ENCODE assay signal across 8 cellular contexts in genomic region chr15:59917504-59918157, GRCh38.
DNase-seq lines count a peak whose midpoint lies in the region; ATAC-seq and TF ChIP-seq lines count a peak whose summit lies in the region.

No MANE protein-coding gene starts in this region.

- TF ChIP-seq POLR2A in gastroesophageal sphincter (IDR thresholded peaks at IDR 0.05) = no peak

- 35 to 80% methylated on average over 1 to 10 of the region's 10 CpGs for WGBS in gastroesophageal sphincter (ENCODE audit: low coverage in 1 of 2), 2 donors

- peaks cover 2% of the 10 kb centered on the region for H3K27me3 ChIP-seq in osteoblast (ENCODE audit: insufficient read depth, low read length)
- H3K27me3 ChIP-seq in gastroesophageal sphincter = peaks cover 25% of the 10 kb centered on the region

- H3K36me3 ChIP-seq in osteoblast (ENCODE audit: insufficient read depth, low read length) (no peaks in the 10 kb centered on the region), gastroesophageal sphincter (no peaks in the 10 kb centered on the region)

- DNase-seq in CD1c-positive myeloid dendritic cell (ENCODE audit: extremely low spot score) (peak; percentile 51), NOMO-1 treated with dmso at 0.1 percent for 144 hours (lab: John Stamatoyannopoulos, UW; ENCODE audit: unreplicated experiment) (peak; percentile 22), osteoblast (ENCODE audit: insufficient read length, low spot score, missing footprints) (peak; percentile 49)
- peak; percentile 30 for DNase-seq in activated CD8-positive, alpha-beta memory T cell treated with anti-CD3 and anti-CD28 coated beads, Interleukin-2, amount 50 U/mL, for 1 hour (ENCODE audit: extremely low read depth)

- H3K27ac ChIP-seq in osteoblast (ENCODE audit: low read depth, low read length) = no peak overlapping the region
- H3K27ac ChIP-seq in gastroesophageal sphincter = no peak overlapping the region

- no peaks in the 10 kb centered on the region for H3K79me2 ChIP-seq in osteoblast (ENCODE audit: insufficient read depth, low read length)

- H3K4me2 ChIP-seq in osteoblast (ENCODE audit: insufficient read depth, low read length) = no peak overlapping the region

- H3K4me1 ChIP-seq in osteoblast (ENCODE audit: insufficient read depth, low read length) (peaks cover 9% of the 10 kb centered on the region), gastroesophageal sphincter (no peaks in the 10 kb centered on the region)

- H3K4me3 ChIP-seq in osteoblast (ENCODE audit: insufficient read depth, low read length) (no peak overlapping the region), gastroesophageal sphincter (no peak overlapping the region)

- no peaks in the 10 kb centered on the region for H4K20me1 ChIP-seq in osteoblast (ENCODE audit: insufficient read depth, low read length)

- peak; percentile 62 for TF ChIP-seq CTCF in osteoblast (IDR thresholded peaks at IDR 0.05; ENCODE audit: extremely low read depth, low read depth, low read length)
- TF ChIP-seq CTCF in gastroesophageal sphincter (IDR thresholded peaks at IDR 0.05) = no peak

- H3K9me3 ChIP-seq in osteoblast (ENCODE audit: low read depth, low read length) (no peaks in the 10 kb centered on the region), gastroesophageal sphincter (no peaks in the 10 kb centered on the region)

- H2AFZ ChIP-seq in osteoblast (ENCODE audit: low read length) = no peak overlapping the region

- ATAC-seq in GM19328 (IDR thresholded peaks at IDR 0.05; ENCODE audit: unreplicated experiment) = peak; percentile 78
- peak; percentile 51 for ATAC-seq in HG03575 (IDR thresholded peaks at IDR 0.05; ENCODE audit: extremely low read depth, insufficient number of reproducible peaks, low FRiP score, unreplicated experiment)
- ATAC-seq in esophagus mucosa = peak; percentile 85
- no peak for ATAC-seq in gastroesophageal sphincter

- no peak for TF ChIP-seq EP300 in gastroesophageal sphincter (IDR thresholded peaks at IDR 0.05)
